ENCODE assay signal across 1 cellular context in the genomic region with DNA sequence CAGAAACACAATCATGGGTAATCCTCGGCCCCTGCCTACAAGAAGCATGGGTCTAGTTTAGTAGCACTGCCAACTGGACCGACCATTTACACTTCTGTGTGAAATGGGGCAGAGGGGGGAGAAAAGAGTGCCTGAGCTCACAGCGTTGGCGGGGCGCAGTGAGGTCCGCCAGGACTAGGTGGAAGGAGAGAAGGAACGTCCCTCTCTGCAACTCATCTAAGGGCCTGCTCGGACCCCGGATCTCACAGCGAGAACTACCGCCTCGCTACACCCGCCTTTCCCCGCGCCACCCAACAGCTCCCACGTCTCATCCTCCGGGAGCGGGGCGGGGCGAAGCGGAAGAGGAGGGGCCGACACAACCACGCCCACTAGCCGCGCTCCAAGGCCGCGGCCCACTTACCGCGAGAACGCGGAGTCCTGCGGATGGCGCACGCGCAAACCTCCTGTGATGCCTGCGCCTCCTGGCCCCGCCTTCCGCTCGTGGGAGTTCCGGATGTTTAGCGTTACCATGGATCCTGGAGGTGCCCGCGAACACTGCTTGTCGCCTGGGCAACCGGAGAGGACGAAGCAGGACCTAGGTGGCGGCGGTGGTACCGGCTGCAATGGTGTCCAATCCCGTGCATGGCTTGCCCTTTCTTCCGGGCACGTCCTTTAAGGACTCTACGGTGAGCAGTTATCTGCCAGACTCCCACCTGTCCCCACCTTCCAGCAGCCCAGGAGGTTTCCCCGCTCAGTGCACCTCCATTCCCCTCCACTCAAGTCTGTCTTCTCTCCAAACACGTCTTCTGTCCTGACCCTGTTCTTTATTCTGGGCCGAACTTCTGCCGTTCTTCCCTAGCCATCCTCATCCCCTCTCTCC.
A peak's percentile ranks its signal among the peaks of the same experiment; 100 is the strongest.
TF ChIP-seq lines count a peak whose summit lies in the region.

A gene with protein sequence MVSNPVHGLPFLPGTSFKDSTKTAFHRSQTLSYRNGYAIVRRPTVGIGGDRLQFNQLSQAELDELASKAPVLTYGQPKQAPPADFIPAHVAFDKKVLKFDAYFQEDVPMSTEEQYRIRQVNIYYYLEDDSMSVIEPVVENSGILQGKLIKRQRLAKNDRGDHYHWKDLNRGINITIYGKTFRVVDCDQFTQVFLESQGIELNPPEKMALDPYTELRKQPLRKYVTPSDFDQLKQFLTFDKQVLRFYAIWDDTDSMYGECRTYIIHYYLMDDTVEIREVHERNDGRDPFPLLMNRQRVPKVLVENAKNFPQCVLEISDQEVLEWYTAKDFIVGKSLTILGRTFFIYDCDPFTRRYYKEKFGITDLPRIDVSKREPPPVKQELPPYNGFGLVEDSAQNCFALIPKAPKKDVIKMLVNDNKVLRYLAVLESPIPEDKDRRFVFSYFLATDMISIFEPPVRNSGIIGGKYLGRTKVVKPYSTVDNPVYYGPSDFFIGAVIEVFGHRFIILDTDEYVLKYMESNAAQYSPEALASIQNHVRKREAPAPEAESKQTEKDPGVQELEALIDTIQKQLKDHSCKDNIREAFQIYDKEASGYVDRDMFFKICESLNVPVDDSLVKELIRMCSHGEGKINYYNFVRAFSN (plus strand): TSS at position 534 of the 859 bp plus-strand sequence. CDS start 69 bp downstream, at position 603.

TF ChIP-seq in HepG2, 621 proteins besides CTCF, POLR2A, EP300 and RAD21 (continued from another document and continues in another):
- peak; percentile 79; the same call in 1 of the 2 replicates for TF ChIP-seq ZBTB26 (CRISPR knock-in tag; IDR thresholded peaks at IDR 0.05; ENCODE audit: borderline replicate concordance)
- TF ChIP-seq SNAI1 (CRISPR knock-in tag; IDR thresholded peaks at IDR 0.05; ENCODE audit: borderline replicate concordance), result peak; percentile 74; the same call in 1 of the 2 replicates
- no peak for TF ChIP-seq ZNF451 (CRISPR knock-in tag; IDR thresholded peaks at IDR 0.05)
- TF ChIP-seq ZNF7 (CRISPR knock-in tag; IDR thresholded peaks at IDR 0.05), result no peak
- no peak for TF ChIP-seq SETDB1 (CRISPR knock-in tag; IDR thresholded peaks at IDR 0.05; ENCODE audit: borderline replicate concordance)
- no peak for TF ChIP-seq ARID3A (IDR thresholded peaks at IDR 0.05; ENCODE audit: low read depth, low read length)
- TF ChIP-seq ZNF510 (CRISPR knock-in tag; IDR thresholded peaks at IDR 0.05; ENCODE audit: low read depth), result peak; percentile 97; the same call in 1 of the 2 replicates
- no peak for TF ChIP-seq PLSCR1 (CRISPR knock-in tag; IDR thresholded peaks at IDR 0.05; ENCODE audit: borderline replicate concordance)
- peak; percentile 95; the same call in 1 of the 2 replicates for TF ChIP-seq THAP9 (CRISPR knock-in tag; IDR thresholded peaks at IDR 0.05; ENCODE audit: borderline replicate concordance)
- no peak for TF ChIP-seq DZIP1 (CRISPR knock-in tag; IDR thresholded peaks at IDR 0.05)
- 0 out of 2 replicates have a peak, but pooled peaks have one; percentile 49 for TF ChIP-seq HMG20B (CRISPR knock-in tag; conservative IDR thresholded peaks at IDR 0.05)
- TF ChIP-seq FOXM1 (CRISPR knock-in tag; IDR thresholded peaks at IDR 0.05), result no peak
- peak; percentile 93 for TF ChIP-seq IRF9 (CRISPR knock-in tag; IDR thresholded peaks at IDR 0.05; ENCODE audit: borderline replicate concordance)
- no peak for TF ChIP-seq ZSCAN12 (CRISPR knock-in tag; IDR thresholded peaks at IDR 0.05)
- peak; percentile 55 for TF ChIP-seq PHF5A (CRISPR knock-in tag; IDR thresholded peaks at IDR 0.05; ENCODE audit: low read depth, unreplicated experiment)
- TF ChIP-seq NFKB2 (CRISPR knock-in tag; IDR thresholded peaks at IDR 0.05; ENCODE audit: borderline replicate concordance), result peak; percentile 88; the same call in 1 of the 2 replicates
- TF ChIP-seq ZNF225 (CRISPR knock-in tag; IDR thresholded peaks at IDR 0.05), result peak; percentile 34; the same call in 1 of the 2 replicates
- no peak for TF ChIP-seq ZNF234 (CRISPR knock-in tag; conservative IDR thresholded peaks at IDR 0.05)
- TF ChIP-seq, protein P1, sequence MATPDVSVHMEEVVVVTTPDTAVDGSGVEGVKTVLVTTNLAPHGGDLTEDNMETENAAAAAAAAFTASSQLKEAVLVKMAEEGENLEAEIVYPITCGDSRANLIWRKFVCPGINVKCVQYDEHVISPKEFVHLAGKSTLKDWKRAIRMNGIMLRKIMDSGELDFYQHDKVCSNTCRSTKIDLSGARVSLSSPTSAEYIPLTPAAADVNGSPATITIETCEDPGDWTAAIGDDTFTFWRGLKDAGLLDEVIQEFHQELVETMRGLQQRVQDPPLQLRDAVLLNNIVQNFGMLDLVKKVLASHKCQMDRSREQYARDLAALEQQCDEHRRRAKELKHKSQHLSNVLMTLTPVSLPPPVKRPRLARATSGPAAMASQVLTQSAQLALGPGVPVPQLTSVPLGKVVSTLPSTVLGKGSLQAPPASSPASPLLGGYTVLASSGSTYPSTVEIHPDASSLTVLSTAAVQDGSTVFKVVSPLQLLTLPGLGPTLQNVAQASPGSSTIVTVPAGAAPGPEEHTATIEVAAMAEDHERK (CRISPR knock-in tag; IDR thresholded peaks at IDR 0.05; ENCODE audit: low read depth), result no peak
- peak; percentile 86 for TF ChIP-seq KDM2A (CRISPR knock-in tag; IDR thresholded peaks at IDR 0.05; ENCODE audit: borderline replicate concordance, low read depth)
- TF ChIP-seq, protein P2, sequence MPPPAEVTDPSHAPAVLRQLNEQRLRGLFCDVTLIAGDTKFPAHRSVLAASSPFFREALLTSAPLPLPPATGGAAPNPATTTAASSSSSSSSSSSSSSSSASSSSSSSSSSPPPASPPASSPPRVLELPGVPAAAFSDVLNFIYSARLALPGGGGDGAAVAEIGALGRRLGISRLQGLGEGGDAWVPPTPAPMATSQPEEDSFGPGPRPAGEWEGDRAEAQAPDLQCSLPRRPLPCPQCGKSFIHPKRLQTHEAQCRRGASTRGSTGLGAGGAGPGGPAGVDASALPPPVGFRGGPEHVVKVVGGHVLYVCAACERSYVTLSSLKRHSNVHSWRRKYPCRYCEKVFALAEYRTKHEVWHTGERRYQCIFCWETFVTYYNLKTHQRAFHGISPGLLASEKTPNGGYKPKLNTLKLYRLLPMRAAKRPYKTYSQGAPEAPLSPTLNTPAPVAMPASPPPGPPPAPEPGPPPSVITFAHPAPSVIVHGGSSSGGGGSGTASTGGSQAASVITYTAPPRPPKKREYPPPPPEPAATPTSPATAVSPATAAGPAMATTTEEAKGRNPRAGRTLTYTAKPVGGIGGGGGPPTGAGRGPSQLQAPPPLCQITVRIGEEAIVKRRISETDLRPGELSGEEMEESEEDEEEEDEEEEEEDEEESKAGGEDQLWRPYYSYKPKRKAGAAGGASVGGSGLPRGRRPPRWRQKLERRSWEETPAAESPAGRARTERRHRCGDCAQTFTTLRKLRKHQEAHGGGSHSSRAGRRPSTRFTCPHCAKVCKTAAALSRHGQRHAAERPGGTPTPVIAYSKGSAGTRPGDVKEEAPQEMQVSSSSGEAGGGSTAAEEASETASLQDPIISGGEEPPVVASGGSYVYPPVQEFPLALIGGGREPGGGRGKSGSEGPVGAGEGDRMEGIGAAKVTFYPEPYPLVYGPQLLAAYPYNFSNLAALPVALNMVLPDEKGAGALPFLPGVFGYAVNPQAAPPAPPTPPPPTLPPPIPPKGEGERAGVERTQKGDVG (CRISPR knock-in tag; IDR thresholded peaks at IDR 0.05; ENCODE audit: borderline replicate concordance), result 0 out of 2 replicates have a peak, but pooled peaks have one; percentile 67
- TF ChIP-seq CENPT (CRISPR knock-in tag; IDR thresholded peaks at IDR 0.05; ENCODE audit: low read depth), result no peak
- TF ChIP-seq CREB1 (IDR thresholded peaks at IDR 0.05), result peak; percentile 35; the same call in 1 of the 2 replicates
- TF ChIP-seq CREB1 (CRISPR knock-in tag; IDR thresholded peaks at IDR 0.05), result no peak; the same call in none of the 2 replicates
- TF ChIP-seq, protein P3, sequence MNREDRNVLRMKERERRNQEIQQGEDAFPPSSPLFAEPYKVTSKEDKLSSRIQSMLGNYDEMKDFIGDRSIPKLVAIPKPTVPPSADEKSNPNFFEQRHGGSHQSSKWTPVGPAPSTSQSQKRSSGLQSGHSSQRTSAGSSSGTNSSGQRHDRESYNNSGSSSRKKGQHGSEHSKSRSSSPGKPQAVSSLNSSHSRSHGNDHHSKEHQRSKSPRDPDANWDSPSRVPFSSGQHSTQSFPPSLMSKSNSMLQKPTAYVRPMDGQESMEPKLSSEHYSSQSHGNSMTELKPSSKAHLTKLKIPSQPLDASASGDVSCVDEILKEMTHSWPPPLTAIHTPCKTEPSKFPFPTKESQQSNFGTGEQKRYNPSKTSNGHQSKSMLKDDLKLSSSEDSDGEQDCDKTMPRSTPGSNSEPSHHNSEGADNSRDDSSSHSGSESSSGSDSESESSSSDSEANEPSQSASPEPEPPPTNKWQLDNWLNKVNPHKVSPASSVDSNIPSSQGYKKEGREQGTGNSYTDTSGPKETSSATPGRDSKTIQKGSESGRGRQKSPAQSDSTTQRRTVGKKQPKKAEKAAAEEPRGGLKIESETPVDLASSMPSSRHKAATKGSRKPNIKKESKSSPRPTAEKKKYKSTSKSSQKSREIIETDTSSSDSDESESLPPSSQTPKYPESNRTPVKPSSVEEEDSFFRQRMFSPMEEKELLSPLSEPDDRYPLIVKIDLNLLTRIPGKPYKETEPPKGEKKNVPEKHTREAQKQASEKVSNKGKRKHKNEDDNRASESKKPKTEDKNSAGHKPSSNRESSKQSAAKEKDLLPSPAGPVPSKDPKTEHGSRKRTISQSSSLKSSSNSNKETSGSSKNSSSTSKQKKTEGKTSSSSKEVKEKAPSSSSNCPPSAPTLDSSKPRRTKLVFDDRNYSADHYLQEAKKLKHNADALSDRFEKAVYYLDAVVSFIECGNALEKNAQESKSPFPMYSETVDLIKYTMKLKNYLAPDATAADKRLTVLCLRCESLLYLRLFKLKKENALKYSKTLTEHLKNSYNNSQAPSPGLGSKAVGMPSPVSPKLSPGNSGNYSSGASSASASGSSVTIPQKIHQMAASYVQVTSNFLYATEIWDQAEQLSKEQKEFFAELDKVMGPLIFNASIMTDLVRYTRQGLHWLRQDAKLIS (CRISPR knock-in tag; IDR thresholded peaks at IDR 0.05), result peak; percentile 42; the same call in 1 of the 2 replicates
